In genomic region chr13:41457589-41458186, GRCh38 we compare ENCODE assay signal across 8 cellular contexts. TPM values are rescaled to one million over a fixed set of nuclear protein-coding genes. Genes with fewer than 3 reads are reported as not detected.
DNase-seq lines count a peak whose midpoint lies in the region; ATAC-seq, FAIRE-seq and TF ChIP-seq lines count a peak whose summit lies in the region.

No MANE protein-coding gene starts in this region.

- H3K4me3 ChIP-seq in mesenchymal stem cell (ENCODE audit: insufficient read depth in 1 of 2, low read depth in 1 of 2, low read length in 2 of 2) (peak overlapping the region; percentile 67 to 80), thymus (ENCODE audit: low read length) (peak overlapping the region; percentile 71)

- peak overlapping the region; percentile 89 for H3K9ac ChIP-seq in mesenchymal stem cell (ENCODE audit: low read length)

- H3K4me1 ChIP-seq in mesenchymal stem cell (ENCODE audit: control insufficient read depth, insufficient read depth, low read depth, low read length) (peaks cover 21% of the 10 kb centered on the region), thymus (ENCODE audit: control insufficient read depth, insufficient read depth, low read length) (peaks cover 25% of the 10 kb centered on the region)

- no peaks in the 10 kb centered on the region for H3K9me3 ChIP-seq in mesenchymal stem cell (ENCODE audit: control insufficient read depth, low read length)
- H3K9me3 ChIP-seq in thymus (ENCODE audit: control insufficient read depth), result no peaks in the 10 kb centered on the region

- H3K27ac Mint-ChIP-seq in T-cell, result peak overlapping the region; percentile 93 to 97
- H3K27ac Mint-ChIP-seq in central memory CD8-positive, alpha-beta T cell (ENCODE audit: low read depth), result peak overlapping the region; percentile 92

- peak overlapping the region in 1 of 2 experiments; percentile 2 for H2BK12ac ChIP-seq in mesenchymal stem cell (ENCODE audit: low read length in 2 of 2)

- peak; percentile 46 for DNase-seq in GM12891 (ENCODE audit: insufficient read length, low spot score)
- peak in 13 of 34 experiments; percentile 14 to 48 (median 28) for DNase-seq in T-cell
- no peak for DNase-seq in central memory CD8-positive, alpha-beta T cell (ENCODE audit: low spot score in 2 of 2)
- DNase-seq in mesenchymal stem cell, result no peak
- DNase-seq in NCI-H1092 (lab: John Stamatoyannopoulos, UW), result no peak

- no peak overlapping the region for H2BK15ac ChIP-seq in mesenchymal stem cell (ENCODE audit: low read depth, poor library complexity, severe bottlenecking)

- ATAC-seq in HG02642 (IDR thresholded peaks at IDR 0.05; ENCODE audit: poor library complexity, unreplicated experiment) (peak; percentile 24), T-cell (replicated peaks in 1 of 4) (peak in 3 of 4 experiments; percentile 9 to 27 (median 23)), HG02938 (IDR thresholded peaks at IDR 0.05; ENCODE audit: unreplicated experiment) (no peak)
- peak; percentile 1 for ATAC-seq in central memory CD8-positive, alpha-beta T cell (replicated peaks; ENCODE audit: extremely low read depth, poor library complexity, severe bottlenecking)

- H3K4me1 Mint-ChIP-seq in T-cell, result peaks cover 51 to 52% (median 52%) of the 10 kb centered on the region in 3 donors
- H3K4me1 Mint-ChIP-seq in central memory CD8-positive, alpha-beta T cell, result peaks cover 53% of the 10 kb centered on the region

- peaks cover 0 to 2% of the 10 kb centered on the region in 2 donors for H3K27me3 Mint-ChIP-seq in T-cell
- no peaks in the 10 kb centered on the region for H3K27me3 Mint-ChIP-seq in central memory CD8-positive, alpha-beta T cell

- peaks cover 4% of the 10 kb centered on the region for H3K79me1 ChIP-seq in mesenchymal stem cell (replicated peaks; ENCODE audit: low read length, poor library complexity, severe bottlenecking)

- H3K18ac ChIP-seq in mesenchymal stem cell (ENCODE audit: low read depth in 1 of 2, low read length in 2 of 2), result peak overlapping the region in 1 of 2 experiments; percentile 56

- POLR2A ChIA-PET in T-cell (lab: Charles Lee), result interaction anchor here (0.6 to 3.3 kb wide), 12 partner anchors 7 to 466 kb away, joined by 3 to 54 read pairs (median 5); no protein-coding TSS in a partner anchor

- no peak overlapping the region for H3K27ac ChIP-seq in mesenchymal stem cell (ENCODE audit: low read length, poor library complexity, severe bottlenecking)
- H3K27ac ChIP-seq in thymus (ENCODE audit: low read depth), result peak overlapping the region; percentile 86

- no peak overlapping the region for H2BK5ac ChIP-seq in mesenchymal stem cell (ENCODE audit: low read depth, low read length, poor library complexity, severe bottlenecking)

- peak overlapping the region in 1 of 2 experiments; percentile 10 for H3K4ac ChIP-seq in mesenchymal stem cell (ENCODE audit: low read depth in 1 of 2, low read length in 2 of 2)

- H2AK5ac ChIP-seq in mesenchymal stem cell (ENCODE audit: low read length, severe bottlenecking), result no peak overlapping the region

- peak overlapping the region; percentile 90 to 95 (median 92) for H3K4me3 Mint-ChIP-seq in T-cell
- H3K4me3 Mint-ChIP-seq in central memory CD8-positive, alpha-beta T cell, result peak overlapping the region; percentile 90

- TF ChIP-seq POLR2A in GM12891 (IDR thresholded peaks at IDR 0.05; ENCODE audit: low read depth, low read length), result no peak

- WGBS in mesenchymal stem cell, result 2% methylated on average over 49 of the region's 56 CpGs
- WGBS in thymus, result under 1% methylated on average over 56 of the region's 56 CpGs

- CTCF ChIA-PET in T-cell (lab: Charles Lee), result interaction anchor here (0.7 to 2.7 kb wide), 3 partner anchors 9 to 254 kb away, joined by 3 to 14 read pairs (median 4); no protein-coding TSS in a partner anchor

- H4K91ac ChIP-seq in mesenchymal stem cell (ENCODE audit: low read length), result no peak overlapping the region

- H2AFZ ChIP-seq in mesenchymal stem cell (ENCODE audit: low read depth, low read length), result no peak overlapping the region

- no peak for FAIRE-seq in GM12891 (lab: Jason Lieb, UNC)

- H3K36me3 Mint-ChIP-seq in T-cell, result peaks cover 36% of the 10 kb centered on the region
- H3K36me3 Mint-ChIP-seq in central memory CD8-positive, alpha-beta T cell (ENCODE audit: insufficient read depth), result peaks cover 59% of the 10 kb centered on the region

- H2BK120ac ChIP-seq in mesenchymal stem cell (ENCODE audit: low read depth, low read length), result no peak overlapping the region

- peak overlapping the region in 1 of 2 experiments; percentile 73 for H3K23ac ChIP-seq in mesenchymal stem cell (ENCODE audit: low read length in 2 of 2)

- H3K36me3 ChIP-seq in mesenchymal stem cell (ENCODE audit: control insufficient read depth in 1 of 2, insufficient read depth in 2 of 2, low read depth in 1 of 2, low read length in 2 of 2) (peaks cover 0 to 23% of the 10 kb centered on the region in 2 experiments), thymus (ENCODE audit: control insufficient read depth, insufficient read depth) (no peaks in the 10 kb centered on the region)

- peak overlapping the region; percentile 99 for H3K4me2 ChIP-seq in mesenchymal stem cell (ENCODE audit: low read length, poor library complexity, severe bottlenecking)

- H3K27me3 ChIP-seq in mesenchymal stem cell (ENCODE audit: control insufficient read depth in 1 of 2, insufficient read depth in 1 of 2, low read length in 2 of 2), result peaks cover 9 to 30% of the 10 kb centered on the region in 2 experiments
- H3K27me3 ChIP-seq in thymus (ENCODE audit: control insufficient read depth, insufficient read depth), result peaks cover 11% of the 10 kb centered on the region

- peak overlapping the region in 1 of 2 experiments; percentile 61 for H3K14ac ChIP-seq in mesenchymal stem cell (ENCODE audit: low read length in 2 of 2)

- no peak overlapping the region for H4K8ac ChIP-seq in mesenchymal stem cell (ENCODE audit: low read length)

- H3K9me3 Mint-ChIP-seq in T-cell, result peaks cover 0 to 3% (median 0%) of the 10 kb centered on the region in 3 donors
- no peaks in the 10 kb centered on the region for H3K9me3 Mint-ChIP-seq in central memory CD8-positive, alpha-beta T cell

TF ChIP-seq in GM12891, 5 proteins besides CTCF, POLR2A, EP300 and RAD21:
- TF ChIP-seq SPI1 (IDR thresholded peaks at IDR 0.05; ENCODE audit: low read depth, low read length) (no peak), POLR2AphosphoS5 (IDR thresholded peaks at IDR 0.05; ENCODE audit: low read depth, low read length) (no peak), PAX5 (IDR thresholded peaks at IDR 0.05; ENCODE audit: insufficient read depth, low read length, severe bottlenecking) (no peak), POU2F2 (IDR thresholded peaks at IDR 0.05; ENCODE audit: low read depth, low read length) (no peak), TAF1 (IDR thresholded peaks at IDR 0.05; ENCODE audit: low read depth, low read length) (no peak)

RNA-seq across cellular contexts. Expression of gene RGCC, which starts 0.3 kb away (rescaled TPM):
- polyA plus RNA-seq in GM12891 (2012; ENCODE audit: low read depth, missing spikeins), result 8.9 TPM
- 100 to 1,000 TPM; 151 to 515 (median 166) TPM for total RNA-seq in T-cell
- 1.3 TPM for polyA plus RNA-seq in mesenchymal stem cell (2013, experiment 1 of 2)
- polyA plus RNA-seq in mesenchymal stem cell (2013, experiment 2 of 2), result 1.9 TPM
- 50.1 TPM for polyA plus RNA-seq in thymus
